Comparison of ENCODE assay signal across 14 cellular contexts in genomic region chr11:34308821-34309585, GRCh38. TPM values are rescaled to one million over a fixed set of nuclear protein-coding genes. Genes with fewer than 3 reads are reported as not detected.
DNase-seq lines count a peak whose midpoint lies in the region; ATAC-seq lines count a peak whose summit lies in the region.
"Had no signal": no experiment of that assay in that cellular context is flagged by ENCODE, and none has a peak within 500 bp of the region (broad histone marks: within the 10 kb centered on the region; RNA-seq: fewer than 3 reads in every experiment).

No MANE protein-coding gene starts in this region.

- H3K4me2 ChIP-seq in trophoblast cell (ENCODE audit: low read length), result no peak overlapping the region

- H4K8ac ChIP-seq in trophoblast cell (ENCODE audit: low read depth, low read length), result no peak overlapping the region

- H3K23ac ChIP-seq in trophoblast cell (ENCODE audit: low read length), result no peak overlapping the region

- no peak overlapping the region for H2AK5ac ChIP-seq in trophoblast cell (ENCODE audit: low read length)

- H3K9me3 ChIP-seq in trophoblast cell (ENCODE audit: insufficient read depth, low read depth, low read length), result no peaks in the 10 kb centered on the region
- H3K9me3 ChIP-seq: uterus had no signal

- no peaks in the 10 kb centered on the region for H3K27me3 ChIP-seq in trophoblast cell (ENCODE audit: insufficient read depth, low read length)
- H3K27me3 ChIP-seq: uterus had no signal

- H3K36me3 ChIP-seq in trophoblast cell (ENCODE audit: control insufficient read depth in 1 of 2, insufficient read depth in 2 of 2, low read length in 2 of 2), result peaks cover 2 to 3% of the 10 kb centered on the region in 2 experiments
- H3K36me3 ChIP-seq: uterus had no signal

- no peak overlapping the region for H3K18ac ChIP-seq in trophoblast cell (ENCODE audit: low read length)

- H3K4ac ChIP-seq in trophoblast cell (ENCODE audit: low read depth, low read length), result no peak overlapping the region

- in situ Hi-C loops in Caki2 (cut with HindIII; ENCODE audit: low pct_unique_long_range_greater_than_20kb, low sequenced_read_pairs), result no loop called here

- no peak overlapping the region for H3K27ac ChIP-seq in trophoblast cell (ENCODE audit: low read depth, low read length)
- H3K27ac ChIP-seq: uterus had no signal

- ATAC-seq in HG02870 (IDR thresholded peaks at IDR 0.05; ENCODE audit: unreplicated experiment) (no peak), GM18907 (IDR thresholded peaks at IDR 0.05; ENCODE audit: unreplicated experiment) (no peak)
- ATAC-seq: activated CD8-positive, alpha-beta memory T cell treated with anti-CD3 and anti-CD28 coated beads, Interleukin-2, amount 10 ng/mL, durations not matched to agents 7 days and 5 days; activated naive CD8-positive, alpha-beta T cell treated with anti-CD3 and anti-CD28 coated beads, Interleukin-2, amount 50 U/mL, for 24 hours had no signal

- H3K4me3 ChIP-seq in trophoblast cell (ENCODE audit: low read depth, low read length), result no peak overlapping the region
- H3K4me3 ChIP-seq: uterus had no signal

- H3K9ac ChIP-seq in trophoblast cell (ENCODE audit: low read length), result no peak overlapping the region

- H2BK120ac ChIP-seq in trophoblast cell (ENCODE audit: insufficient read depth, low read length, poor library complexity), result no peak overlapping the region

- H4K91ac ChIP-seq in trophoblast cell (ENCODE audit: low read depth, low read length), result no peak overlapping the region

- no CpG with 5 or more reads among the region's 8 CpGs for WGBS in trophoblast cell (ENCODE audit: extremely low coverage, insufficient coverage, insufficient read length)

- H2AFZ ChIP-seq in trophoblast cell (ENCODE audit: insufficient read depth, low read length, poor library complexity), result no peak overlapping the region

- no peak overlapping the region for H2BK5ac ChIP-seq in trophoblast cell (ENCODE audit: low read depth, low read length, poor library complexity)

- H3K79me1 ChIP-seq in trophoblast cell (ENCODE audit: low read length), result no peaks in the 10 kb centered on the region

- DNase-seq in Caki2 (ENCODE audit: low read depth), result peak; percentile 39
- DNase-seq in NOMO-1 treated with DMSO at 0.1 percent for 48 hours (lab: John Stamatoyannopoulos, UW; ENCODE audit: unreplicated experiment), result peak; percentile 74
- DNase-seq in fibroblast of gingiva (ENCODE audit: low read depth), result peak; percentile 68
- DNase-seq in trophoblast cell, result peak; percentile 75 to 89
- DNase-seq in NCI-H2227 (lab: John Stamatoyannopoulos, UW; ENCODE audit: unreplicated experiment), result no peak
- DNase-seq in NCI-H748 (lab: John Stamatoyannopoulos, UW; ENCODE audit: unreplicated experiment), result no peak
- DNase-seq: activated CD8-positive, alpha-beta memory T cell treated with anti-CD3 and anti-CD28 coated beads, Interleukin-2, amount 10 ng/mL, durations not matched to agents 7 days and 5 days; activated naive CD8-positive, alpha-beta T cell treated with anti-CD3 and anti-CD28 coated beads, Interleukin-2, amount 50 U/mL, for 24 hours; CD4-positive, alpha-beta T cell; NCI-H2081 treated with DMSO at 0.1 percent for 48 hours; T-helper 2 cell; uterus had no signal

- no peaks in the 10 kb centered on the region for H3K79me2 ChIP-seq in trophoblast cell (ENCODE audit: control insufficient read depth, insufficient read depth, low read length, poor library complexity)

- H3K14ac ChIP-seq in trophoblast cell (ENCODE audit: low read length), result no peak overlapping the region

- H2BK12ac ChIP-seq in trophoblast cell (ENCODE audit: low read length), result no peak overlapping the region

- peaks cover 8 to 10% of the 10 kb centered on the region in 2 experiments for H3K4me1 ChIP-seq in trophoblast cell (ENCODE audit: control insufficient read depth in 1 of 2, insufficient read depth in 2 of 2, low read length in 2 of 2)
- H3K4me1 ChIP-seq: uterus had no signal

- no peak overlapping the region for H4K12ac ChIP-seq in trophoblast cell (ENCODE audit: low read depth, low read length)

RNA-seq across cellular contexts. Expression of gene ABTB2, which starts 48.8 kb away (rescaled TPM):
- total RNA-seq in Caki2 (2014; rRNA removed; shearing (Covaris generic); ENCODE audit: low replicate concordance), result 6.0 and 6.3 TPM in 2 replicates
- 55.8 and 60.9 TPM in 2 replicates for polyA plus RNA-seq in trophoblast cell (2013)

Comparison
In these comparisons a context has a peak if more than half of its experiments do, and no peak if none do; other contexts are left out.
1. DNase-seq: peak in Caki2 (single experiment), NOMO-1 treated with DMSO at 0.1 percent for 48 hours (single experiment), fibroblast of gingiva (single experiment) and trophoblast cell (2 of 2); none in NCI-H2227 (single experiment) and NCI-H748 (single experiment).